ENCODE assay signal across 10 cellular contexts in the genomic region with DNA sequence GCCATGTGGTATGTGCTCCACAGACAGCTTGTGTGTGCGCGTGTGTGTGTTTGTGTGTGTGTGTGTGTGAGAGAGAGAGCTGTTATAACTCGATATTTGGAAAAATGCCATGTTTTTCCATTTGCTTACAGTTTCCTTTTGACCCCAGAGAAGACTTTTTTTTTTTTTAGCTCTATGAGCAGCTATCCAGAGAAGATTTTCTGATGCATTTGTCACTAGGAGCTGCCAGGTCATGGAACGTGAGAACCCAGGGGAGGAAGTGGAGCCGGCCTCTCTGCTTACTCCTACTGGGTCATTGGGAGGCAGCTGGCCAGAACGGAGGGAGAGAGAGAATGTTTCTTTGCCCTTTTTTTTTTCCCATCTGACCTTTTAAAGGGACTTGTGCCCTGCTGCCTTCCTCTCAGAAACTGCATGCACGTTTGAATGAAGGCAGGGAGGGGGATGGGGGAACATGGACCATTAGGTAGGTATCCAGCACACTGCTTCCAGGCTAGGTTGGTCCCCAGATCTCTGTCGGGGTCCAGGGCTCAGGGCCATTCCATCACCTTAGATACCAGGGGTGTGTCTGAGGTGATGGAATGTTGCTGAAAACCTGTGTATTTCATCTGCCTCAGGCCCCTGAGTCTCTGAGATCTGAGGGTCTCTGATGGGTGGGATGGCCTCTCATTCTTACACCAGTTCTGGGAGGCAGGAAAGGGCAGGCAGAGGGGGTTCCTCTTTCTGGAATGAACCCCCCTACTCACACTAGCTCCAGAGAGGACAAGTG. TPM values are rescaled to one million over a fixed set of nuclear protein-coding genes. Genes with fewer than 3 reads are reported as not detected.
DNase-seq lines count a peak whose midpoint lies in the region; ATAC-seq, FAIRE-seq and TF ChIP-seq lines count a peak whose summit lies in the region.
"Had no signal": no experiment of that assay in that cellular context is flagged by ENCODE, and none has a peak within 500 bp of the region (broad histone marks: within the 10 kb centered on the region; RNA-seq: fewer than 3 reads in every experiment).

No MANE protein-coding gene starts in this region.

- peak overlapping the region; percentile 92 for H3K27ac Mint-ChIP-seq in WTC11

- H3K9ac ChIP-seq in HUES64 (ENCODE audit: low read depth, low read length) (no peak overlapping the region; the same call in 1 of the 2 replicates), kidney (ENCODE audit: low read length in 2 of 2) (peak overlapping the region in 1 of 2 donors; percentile 30)

- peaks cover 72% of the 10 kb centered on the region for H3K4me1 Mint-ChIP-seq in WTC11

- no peak overlapping the region for H3K4me3 Mint-ChIP-seq in WTC11

- H3K9me3 ChIP-seq in HUES64 (ENCODE audit: insufficient read depth, low read depth, low read length) (no peaks in the 10 kb centered on the region), kidney (ENCODE audit: control insufficient read depth in 1 of 2, low read length in 2 of 2) (no peaks in the 10 kb centered on the region), testis (no peaks in the 10 kb centered on the region)
- H3K9me3 ChIP-seq: uterus had no signal

- no peak for ATAC-seq in WTC11

- CTCF ChIA-PET in WTC11 (lab: Charles Lee) = interaction anchor here (0.7 to 1.7 kb wide), 4 partner anchors 9 to 380 kb away, joined by 3 to 4 read pairs (median 4); a partner anchor contains a TSS

- peaks cover 58% of the 10 kb centered on the region for H3K4me1 ChIP-seq in HUES64 (ENCODE audit: insufficient read depth, low read length)
- peaks cover 19 to 23% of the 10 kb centered on the region in 2 donors for H3K4me1 ChIP-seq in kidney (ENCODE audit: control insufficient read depth in 1 of 2, insufficient read depth in 1 of 2, low read depth in 1 of 2, low read length in 2 of 2)
- peaks cover 3% of the 10 kb centered on the region for H3K4me1 ChIP-seq in testis

- 47% methylated on average over 8 of the region's 8 CpGs for WGBS in HUES64
- WGBS in testis, 2 donors = 42 to 43% methylated on average over 8 of the region's 8 CpGs

- H3K36me3 Mint-ChIP-seq in WTC11 = no peaks in the 10 kb centered on the region; the same call in 1 of the 2 replicates

- H3K27me3 ChIP-seq in HUES64 (ENCODE audit: insufficient read depth, low read length) (no peaks in the 10 kb centered on the region), testis (no peaks in the 10 kb centered on the region)
- H3K27me3 ChIP-seq: uterus had no signal

- H3K36me3 ChIP-seq in HUES64 (ENCODE audit: insufficient read depth, low read length) = no peaks in the 10 kb centered on the region
- no peaks in the 10 kb centered on the region for H3K36me3 ChIP-seq in kidney (ENCODE audit: control insufficient read depth in 1 of 2, insufficient read depth in 2 of 2, low read length in 2 of 2)
- no peaks in the 10 kb centered on the region for H3K36me3 ChIP-seq in testis (ENCODE audit: low read depth, missing control alignments)
- H3K36me3 ChIP-seq: uterus had no signal

- no peaks in the 10 kb centered on the region; the same call in 1 of the 2 replicates for H3K27me3 Mint-ChIP-seq in WTC11 (ENCODE audit: low read depth)

- POLR2A ChIA-PET in WTC11 (lab: Charles Lee) = no interaction called here

- H3K27ac ChIP-seq in HUES64 (ENCODE audit: low read depth, low read length) (peak overlapping the region; percentile 52; the same call in 1 of the 2 replicates), kidney (ENCODE audit: low read depth in 2 of 2, low read length in 2 of 2) (peak overlapping the region; percentile 39 to 71), testis (no peak overlapping the region)

- no peak for TF ChIP-seq POLR2A in testis (IDR thresholded peaks at IDR 0.05)

- H3K9me3 Mint-ChIP-seq in WTC11 = no peaks in the 10 kb centered on the region

- intact Hi-C loops in kidney (cut with DNase I) (no loop called here), testis (cut with DNase I; ENCODE audit: low total_unique reads) (no loop called here)

- TF ChIP-seq CTCF in WTC11 (IDR thresholded peaks at IDR 0.05) (no peak), kidney (IDR thresholded peaks at IDR 0.05; ENCODE audit: borderline replicate concordance, extremely low read depth, insufficient read depth) (no peak), testis (IDR thresholded peaks at IDR 0.05) (no peak)

- no peak for FAIRE-seq in kidney (lab: Jason Lieb, UNC)

- DNase-seq in WTC11 (ENCODE audit: low spot score) (no peak), kidney (peak; percentile 81), testis (peak; percentile 35), SIG-M5 (lab: John Stamatoyannopoulos, UW) (no peak), GDM1 (lab: John Stamatoyannopoulos, UW) (no peak)
- no peak for DNase-seq in activated CD8-positive, alpha-beta memory T cell treated with anti-CD3 and anti-CD28 coated beads, Interleukin-2, amount 50 U/mL, for 4 hours
- DNase-seq: central memory CD4-positive, alpha-beta T cell; T-helper 9 cell had no signal

- H3K4me3 ChIP-seq in HUES64 (ENCODE audit: low read length) = no peak overlapping the region
- no peak overlapping the region for H3K4me3 ChIP-seq in kidney (ENCODE audit: low read length in 2 of 2)
- no peak overlapping the region for H3K4me3 ChIP-seq in testis
- H3K4me3 ChIP-seq: uterus had no signal

TF ChIP-seq in WTC11, 78 proteins besides CTCF, POLR2A, EP300 and RAD21:
- no peak for TF ChIP-seq ZNF232 (CRISPR knock-in tag; IDR thresholded peaks at IDR 0.05)
- TF ChIP-seq ELF4 (CRISPR knock-in tag; IDR thresholded peaks at IDR 0.05; ENCODE audit: low read depth) = no peak
- no peak for TF ChIP-seq FOXJ3 (CRISPR knock-in tag; IDR thresholded peaks at IDR 0.05; ENCODE audit: borderline replicate concordance)
- no peak for TF ChIP-seq ZNF671 (CRISPR knock-in tag; IDR thresholded peaks at IDR 0.05)
- TF ChIP-seq KAT7 (CRISPR knock-in tag; IDR thresholded peaks at IDR 0.05; ENCODE audit: borderline replicate concordance) = no peak
- TF ChIP-seq MXD4 (CRISPR knock-in tag; IDR thresholded peaks at IDR 0.05; ENCODE audit: borderline replicate concordance) = no peak
- no peak for TF ChIP-seq CREM (CRISPR knock-in tag; IDR thresholded peaks at IDR 0.05)
- TF ChIP-seq ZNF219 (CRISPR knock-in tag; IDR thresholded peaks at IDR 0.05; ENCODE audit: borderline replicate concordance) = no peak

RNA-seq across cellular contexts. Expression of a gene that starts 11.2 kb away (rescaled TPM):
- 55.7 TPM for polyA plus RNA-seq in HUES64 (2013, experiment 1 of 2)
- polyA plus RNA-seq in HUES64 (2013, experiment 2 of 2) = 57.9 TPM
- 58.6 to 61.6 TPM (median 59.1 TPM) in 3 replicates for total RNA-seq in WTC11 (2021)
- 36.4 TPM for total RNA-seq in kidney
- polyA plus RNA-seq in kidney (ENCODE audit: insufficient read depth, low read depth, low replicate concordance) = 103 TPM
- total RNA-seq in testis = 10 to 100 TPM; 37.5 to 48.6 TPM
- polyA plus RNA-seq in testis (ENCODE audit: insufficient read depth, low read depth, low replicate concordance) = 63.0 TPM

RNA-seq across cellular contexts. Expression of a gene that starts 53.9 kb away (rescaled TPM):
- 0.25 TPM for polyA plus RNA-seq in HUES64 (2013, experiment 1 of 2)
- 0.57 TPM for polyA plus RNA-seq in HUES64 (2013, experiment 2 of 2)
- 0.16 to 0.35 TPM (median 0.32 TPM) in 3 replicates for total RNA-seq in WTC11 (2021)
- 0.16 TPM for total RNA-seq in kidney
- polyA plus RNA-seq in kidney (ENCODE audit: insufficient read depth, low read depth, low replicate concordance) = 0.45 TPM
- 1 to 10 TPM; 6.1 to 8.3 TPM for total RNA-seq in testis
- 22.8 TPM for polyA plus RNA-seq in testis (ENCODE audit: insufficient read depth, low read depth, low replicate concordance)

Comparison
In these comparisons a context has a peak if more than half of its experiments do, and no peak if none do; other contexts are left out.
1. H3K27ac ChIP-seq: peak in HUES64 (single experiment) and kidney (2 of 2); none in testis (0 of 2).
2. DNase-seq: peak in kidney (single experiment) and testis (single experiment); none in WTC11 (single experiment), activated CD8-positive, alpha-beta memory T cell treated with anti-CD3 and anti-CD28 coated beads, Interleukin-2, amount 50 U/mL, for 4 hours (single experiment), SIG-M5 (single experiment) and GDM1 (single experiment).